Comparison of ENCODE assay signal across 1 cellular context in the genomic region with DNA sequence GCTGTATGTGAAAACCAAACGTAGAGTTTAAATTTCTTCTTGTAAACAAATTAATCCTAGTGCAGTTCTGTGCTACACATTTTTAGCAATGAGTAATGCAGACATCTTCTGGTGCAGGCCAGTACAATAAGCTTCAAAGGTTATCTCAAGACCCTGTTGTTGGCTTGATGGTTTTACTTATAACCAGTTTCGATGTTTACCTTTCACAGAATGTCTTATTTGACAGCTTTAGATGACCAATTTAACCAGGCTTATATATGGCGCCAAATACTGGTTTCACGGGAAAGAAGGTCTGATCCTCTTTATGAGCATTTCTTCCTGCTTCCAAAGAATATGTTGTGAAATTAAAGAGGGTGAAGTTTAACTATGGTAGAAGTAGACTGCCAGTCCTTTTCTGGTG.
TF ChIP-seq lines count a peak whose summit lies in the region.

No MANE protein-coding gene starts in this region.

TF ChIP-seq in GM12891, 5 proteins besides CTCF, POLR2A, EP300 and RAD21 (continued from another document):
- TF ChIP-seq SPI1 (IDR thresholded peaks at IDR 0.05; ENCODE audit: low read depth, low read length): no peak
- TF ChIP-seq POLR2AphosphoS5 (IDR thresholded peaks at IDR 0.05; ENCODE audit: low read depth, low read length): no peak; the same call in 1 of the 2 replicates
